8 cellular contexts compared by ENCODE assay signal in genomic region chr6:70094156-70094555, GRCh38.
"Had no signal": no experiment of that assay in that cellular context is flagged by ENCODE, and none has a peak within 500 bp of the region (broad histone marks: within the 10 kb centered on the region; RNA-seq: fewer than 3 reads in every experiment).

No MANE protein-coding gene starts in this region.

- H3K27ac ChIP-seq: GM23248 had no signal

- H3K4me3 ChIP-seq: GM23248, K562 had no signal

- H2AFZ ChIP-seq: GM23248 had no signal

- H3K9ac ChIP-seq: GM23248 had no signal

- DNase-seq: GM23248, GOT3, H9, HCEC 1CT, IMR-90, KG1 had no signal

- FAIRE-seq: HTR-8/SVneo, K562 had no signal

- ATAC-seq: K562 had no signal
